Comparison of ENCODE assay signal across 1 cellular context in genomic region chr6:52284460-52285173, GRCh38.
TF ChIP-seq lines count a peak whose summit lies in the region.

TSS of gene MCM3 (minus strand) at chr6:52284742. CDS start at chr6:52284674, 68 bp downstream.

TF ChIP-seq in GM12878, 131 proteins besides CTCF, POLR2A, EP300 and RAD21 (continued from another document):
- TF ChIP-seq MEF2B (IDR thresholded peaks at IDR 0.05; ENCODE audit: partially characterized antibody, poor library complexity, severe bottlenecking) (no peak), ZBED1 (IDR thresholded peaks at IDR 0.05; ENCODE audit: borderline replicate concordance) (no peak)
TF ChIP-seq in GM12878: peak in this region for 53.
